12 cellular contexts compared by ENCODE assay signal in the genomic region with DNA sequence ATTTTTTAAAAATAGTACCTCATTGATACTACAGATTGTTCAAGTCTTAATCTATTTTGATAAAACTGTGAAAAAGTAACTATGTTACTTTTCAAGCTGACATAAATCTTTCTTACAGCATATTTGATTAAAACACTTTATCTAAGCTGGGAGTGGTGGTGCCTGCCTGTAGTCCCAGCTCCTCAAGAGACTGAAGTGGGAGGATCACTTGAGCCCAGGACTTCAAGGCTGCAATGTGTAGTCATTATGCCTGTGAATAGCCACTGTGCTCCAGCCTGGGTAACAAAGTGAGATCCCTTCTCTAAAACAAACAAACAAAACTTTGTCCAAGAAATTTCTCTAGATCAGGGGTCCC. TPM values are rescaled to one million over a fixed set of nuclear protein-coding genes. Genes with fewer than 3 reads are reported as not detected.
DNase-seq lines count a peak whose midpoint lies in the region; ATAC-seq and TF ChIP-seq lines count a peak whose summit lies in the region.
"Had no signal": no experiment of that assay in that cellular context is flagged by ENCODE, and none has a peak within 500 bp of the region (broad histone marks: within the 10 kb centered on the region; RNA-seq: fewer than 3 reads in every experiment).

No MANE protein-coding gene starts in this region.

- no peaks in the 10 kb centered on the region for H3K9me3 Mint-ChIP-seq in H9
- no peaks in the 10 kb centered on the region for H3K9me3 Mint-ChIP-seq in mesothelial cell of epicardium
- H3K9me3 Mint-ChIP-seq: activated CD4-positive, alpha-beta memory T cell treated with anti-CD3 and anti-CD28 coated beads, Interleukin-2, amount 10 ng/mL, durations not matched to agents 7 days and 5 days; activated T-helper 17 cell treated with anti-CD3 and anti-CD28 coated beads, Interleukin-2, amount 50 U/mL, for 72 hours had no signal

- H3K27ac ChIP-seq in DOHH2 (ENCODE audit: low read depth, low read length) (no peak overlapping the region), H9 (ENCODE audit: insufficient read length, low read depth, low read length) (no peak overlapping the region)
- H3K27ac ChIP-seq: cardiac muscle cell, sigmoid colon had no signal

- H2AFZ ChIP-seq in H9 (ENCODE audit: low read length), result no peak overlapping the region

- no peaks in the 10 kb centered on the region for H4K20me1 ChIP-seq in DOHH2 (ENCODE audit: control insufficient read depth, insufficient read depth, low read depth, low read length)
- H4K20me1 ChIP-seq in H9 (ENCODE audit: control insufficient read depth, insufficient read depth, insufficient read length), result no peaks in the 10 kb centered on the region

- H3K4ac ChIP-seq in H9 (ENCODE audit: low read depth, low read length), result no peak overlapping the region

- no peaks in the 10 kb centered on the region; the same call in 1 of the 2 replicates for H3K27me3 Mint-ChIP-seq in H9 (ENCODE audit: low read depth)
- no peaks in the 10 kb centered on the region for H3K27me3 Mint-ChIP-seq in mesothelial cell of epicardium (ENCODE audit: low read depth)
- H3K27me3 Mint-ChIP-seq: activated CD4-positive, alpha-beta memory T cell treated with anti-CD3 and anti-CD28 coated beads, Interleukin-2, amount 10 ng/mL, durations not matched to agents 7 days and 5 days; activated T-helper 17 cell treated with anti-CD3 and anti-CD28 coated beads, Interleukin-2, amount 50 U/mL, for 72 hours had no signal

- H3K9me2 ChIP-seq in DOHH2 (replicated peaks; ENCODE audit: control insufficient read depth, low read length), result no peaks in the 10 kb centered on the region

- TF ChIP-seq CTCF in DOHH2 (IDR thresholded peaks at IDR 0.05; ENCODE audit: low read depth, low read length, poor library complexity, severe bottlenecking) (peak; percentile 7), H9 (conservative IDR thresholded peaks at IDR 0.05) (peak; percentile 15; the same call in 1 of the 3 replicates), mesothelial cell of epicardium (IDR thresholded peaks at IDR 0.05; ENCODE audit: unreplicated experiment) (no peak)

- no peaks in the 10 kb centered on the region for H3K36me3 ChIP-seq in DOHH2 (ENCODE audit: control insufficient read depth, low read length)
- H3K36me3 ChIP-seq: cardiac muscle cell, sigmoid colon had no signal

- H2BK20ac ChIP-seq in H9 (ENCODE audit: low read depth, low read length, poor library complexity, severe bottlenecking), result no peak overlapping the region

- H2BK12ac ChIP-seq in H9 (ENCODE audit: insufficient read length, low read depth, low read length), result no peak overlapping the region

- no peaks in the 10 kb centered on the region for H3K23me2 ChIP-seq in H9 (ENCODE audit: insufficient read length, low read depth, low read length, poor library complexity, severe bottlenecking)

- H3K23ac ChIP-seq in H9 (ENCODE audit: insufficient read length, low read depth, low read length), result no peak overlapping the region

- H3K36me3 Mint-ChIP-seq in H9 (ENCODE audit: insufficient read depth in 1 of 3, low read depth in 3 of 3) (no peaks in the 10 kb centered on the region), mesothelial cell of epicardium (no peaks in the 10 kb centered on the region)

- no peak overlapping the region for H2AK5ac ChIP-seq in H9 (ENCODE audit: insufficient read length, low read length)

- DNase-seq in H9 (no peak), SK-N-DZ (ENCODE audit: low spot score) (peak; percentile 22), mesothelial cell of epicardium (ENCODE audit: low spot score in 2 of 2, unreplicated experiment in 2 of 2) (no peak), NCI-H2029 treated with DMSO at 0.1 percent for 48 hours (lab: John Stamatoyannopoulos, UW) (no peak), iPS-NIHi7 (ENCODE audit: extremely low spot score) (no peak)
- DNase-seq: activated CD4-positive, alpha-beta memory T cell treated with anti-CD3 and anti-CD28 coated beads, Interleukin-2, amount 10 ng/mL, durations not matched to agents 7 days and 5 days; sigmoid colon had no signal

- no peak overlapping the region for H4K91ac ChIP-seq in H9 (ENCODE audit: insufficient read length, low read depth, low read length)

- H2BK120ac ChIP-seq in H9 (ENCODE audit: low read depth, low read length, poor library complexity, severe bottlenecking), result no peak overlapping the region

- H3T11ph ChIP-seq in H9 (ENCODE audit: low read length), result no peak overlapping the region

- no peak overlapping the region for H3K4me2 ChIP-seq in DOHH2 (ENCODE audit: low read length)
- no peak overlapping the region for H3K4me2 ChIP-seq in H9 (ENCODE audit: insufficient read depth, insufficient read length, low read length)

- no peaks in the 10 kb centered on the region for H3F3A ChIP-seq in DOHH2 (ENCODE audit: control insufficient read depth, insufficient read depth)

- no peak overlapping the region for H2BK15ac ChIP-seq in H9 (ENCODE audit: low read depth, low read length)

- H4K8ac ChIP-seq in H9 (replicated peaks; ENCODE audit: insufficient read length, low read depth, low read length), result no peak overlapping the region

- H3K18ac ChIP-seq in H9 (ENCODE audit: insufficient read length, low read depth, low read length), result no peak overlapping the region

- no peak overlapping the region for H3K4me3 ChIP-seq in DOHH2 (ENCODE audit: low read length)
- H3K4me3 ChIP-seq: cardiac muscle cell, sigmoid colon had no signal

- H3K27ac Mint-ChIP-seq in H9 (no peak overlapping the region), mesothelial cell of epicardium (peak overlapping the region; percentile 92)
- H3K27ac Mint-ChIP-seq: activated CD4-positive, alpha-beta memory T cell treated with anti-CD3 and anti-CD28 coated beads, Interleukin-2, amount 10 ng/mL, durations not matched to agents 7 days and 5 days; activated T-helper 17 cell treated with anti-CD3 and anti-CD28 coated beads, Interleukin-2, amount 50 U/mL, for 72 hours had no signal

- no peak overlapping the region for H3K56ac ChIP-seq in H9 (ENCODE audit: insufficient read length, low read depth, low read length)

- H3K4me1 ChIP-seq in DOHH2 (ENCODE audit: control insufficient read depth, low read length) (no peaks in the 10 kb centered on the region), H9 (ENCODE audit: insufficient read depth, low read length) (no peaks in the 10 kb centered on the region)

- no peak overlapping the region for H3K14ac ChIP-seq in H9 (ENCODE audit: insufficient read depth, low read length)

- no peak overlapping the region for H2BK5ac ChIP-seq in H9 (ENCODE audit: insufficient read length, low read length)

- H3K27me3 ChIP-seq in DOHH2 (ENCODE audit: control insufficient read depth, low read length) (no peaks in the 10 kb centered on the region), H9 (ENCODE audit: insufficient read depth, low read length) (no peaks in the 10 kb centered on the region)
- H3K27me3 ChIP-seq: cardiac muscle cell, sigmoid colon had no signal

- H3K79me2 ChIP-seq in DOHH2 (ENCODE audit: control insufficient read depth, low read length) (no peaks in the 10 kb centered on the region), H9 (ENCODE audit: insufficient read depth, low read length) (no peaks in the 10 kb centered on the region)

- no peaks in the 10 kb centered on the region for H3K9me3 ChIP-seq in DOHH2 (ENCODE audit: control insufficient read depth, insufficient read depth, low read length)
- H3K9me3 ChIP-seq in H9 (ENCODE audit: control insufficient read depth, low read depth, low read length), result no peaks in the 10 kb centered on the region
- H3K9me3 ChIP-seq: sigmoid colon had no signal

- H3K4me1 Mint-ChIP-seq in H9 (no peaks in the 10 kb centered on the region), mesothelial cell of epicardium (peaks cover 25% of the 10 kb centered on the region)
- H3K4me1 Mint-ChIP-seq: activated CD4-positive, alpha-beta memory T cell treated with anti-CD3 and anti-CD28 coated beads, Interleukin-2, amount 10 ng/mL, durations not matched to agents 7 days and 5 days; activated T-helper 17 cell treated with anti-CD3 and anti-CD28 coated beads, Interleukin-2, amount 50 U/mL, for 72 hours had no signal

- H3K79me1 ChIP-seq in H9 (ENCODE audit: insufficient read depth, low read depth, low read length, poor library complexity, severe bottlenecking), result no peaks in the 10 kb centered on the region

- H4K5ac ChIP-seq in H9 (ENCODE audit: insufficient read length, low read depth, low read length), result no peak overlapping the region

- no peak for ATAC-seq in GM19035 (IDR thresholded peaks at IDR 0.05; ENCODE audit: unreplicated experiment)
- no peak for ATAC-seq in HG02763 (IDR thresholded peaks at IDR 0.05; ENCODE audit: unreplicated experiment)

- no peak overlapping the region for H3K9ac ChIP-seq in H9 (ENCODE audit: extremely low read depth, insufficient read length, low read length)

- no peak overlapping the region for H3K4me3 Mint-ChIP-seq in H9
- H3K4me3 Mint-ChIP-seq in mesothelial cell of epicardium, result no peak overlapping the region
- H3K4me3 Mint-ChIP-seq: activated CD4-positive, alpha-beta memory T cell treated with anti-CD3 and anti-CD28 coated beads, Interleukin-2, amount 10 ng/mL, durations not matched to agents 7 days and 5 days; activated T-helper 17 cell treated with anti-CD3 and anti-CD28 coated beads, Interleukin-2, amount 50 U/mL, for 72 hours had no signal

RNA-seq across cellular contexts. Expression of a gene that starts 59.6 kb away (rescaled TPM):
- total RNA-seq in H9 (2021), result 9.3 and 9.6 TPM in 2 replicates
- 5.7 and 6.5 TPM in 2 replicates for polyA plus RNA-seq in SK-N-DZ (2014; cell fraction: cytosol; rRNA removed)
- 6.2 and 6.8 TPM in 2 replicates for polyA plus RNA-seq in SK-N-DZ (2014; cell fraction: nucleus; rRNA removed)
- total RNA-seq in mesothelial cell of epicardium, result 42.5 to 45.8 TPM (median 45.6 TPM) in 3 replicates
